In genomic region chrX:57453901-57454300, GRCh38 we compare ENCODE assay signal across 8 cellular contexts.
DNase-seq lines count a peak whose midpoint lies in the region; ATAC-seq lines count a peak whose summit lies in the region.

No MANE protein-coding gene starts in this region.

- DNase-seq in NCI-H82 (lab: John Stamatoyannopoulos, UW) (peak; percentile 48), NCI-H82 treated with DMSO at 0.1 percent for 48 hours (lab: John Stamatoyannopoulos, UW; ENCODE audit: unreplicated experiment) (no peak), NAMALWA (ENCODE audit: low spot score) (peak; percentile 31), left lobe of liver (ENCODE audit: low spot score) (no peak)
- peak; percentile 24 to 37 for DNase-seq in activated T-cell treated with anti-CD3 and anti-CD28 coated beads, Interleukin-2, amount 50 U/mL, for 48 hours

- ATAC-seq in GM21528 (IDR thresholded peaks at IDR 0.05; ENCODE audit: low FRiP score, unreplicated experiment) (peak; percentile 50), left lobe of liver (peak; percentile 86), HG02852 (IDR thresholded peaks at IDR 0.05; ENCODE audit: unreplicated experiment) (no peak), HG02678 (IDR thresholded peaks at IDR 0.05; ENCODE audit: unreplicated experiment) (no peak)

Comparison
In these comparisons a context has a peak if more than half of its experiments do, and no peak if none do; other contexts are left out.
1. DNase-seq: peak in NCI-H82 (single experiment), NAMALWA (single experiment) and activated T-cell treated with anti-CD3 and anti-CD28 coated beads, Interleukin-2, amount 50 U/mL, for 48 hours (2 of 2); none in NCI-H82 treated with DMSO at 0.1 percent for 48 hours (single experiment) and left lobe of liver (single experiment).
2. ATAC-seq: peak in GM21528 (single experiment) and left lobe of liver (single experiment); none in HG02852 (single experiment) and HG02678 (single experiment).